Comparison of ENCODE assay signal across 2 cellular contexts in the genomic region with DNA sequence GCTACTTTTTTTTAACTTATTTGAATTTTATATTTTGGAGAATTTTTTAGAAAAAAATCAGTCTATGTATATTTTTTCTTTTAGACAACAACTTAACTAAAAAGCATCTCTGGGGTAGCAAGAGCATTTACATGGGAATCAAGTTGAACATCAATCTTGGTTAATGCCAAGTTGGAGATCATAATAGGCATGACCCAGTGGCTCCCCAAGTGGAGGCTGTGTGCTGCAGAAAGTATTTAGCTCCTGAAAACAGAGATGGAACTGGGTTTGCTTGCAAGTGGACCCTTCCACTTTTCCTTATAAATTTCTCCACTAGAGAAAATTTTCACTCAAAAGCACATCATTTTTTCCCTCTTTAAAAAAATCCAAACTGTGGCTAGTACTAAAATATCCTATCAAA.
TF ChIP-seq lines count a peak whose summit lies in the region.

No MANE protein-coding gene starts in this region.

TF ChIP-seq in SK-N-SH, 30 proteins besides CTCF, POLR2A, EP300 and RAD21 (continued from another document):
- TF ChIP-seq, protein P1, sequence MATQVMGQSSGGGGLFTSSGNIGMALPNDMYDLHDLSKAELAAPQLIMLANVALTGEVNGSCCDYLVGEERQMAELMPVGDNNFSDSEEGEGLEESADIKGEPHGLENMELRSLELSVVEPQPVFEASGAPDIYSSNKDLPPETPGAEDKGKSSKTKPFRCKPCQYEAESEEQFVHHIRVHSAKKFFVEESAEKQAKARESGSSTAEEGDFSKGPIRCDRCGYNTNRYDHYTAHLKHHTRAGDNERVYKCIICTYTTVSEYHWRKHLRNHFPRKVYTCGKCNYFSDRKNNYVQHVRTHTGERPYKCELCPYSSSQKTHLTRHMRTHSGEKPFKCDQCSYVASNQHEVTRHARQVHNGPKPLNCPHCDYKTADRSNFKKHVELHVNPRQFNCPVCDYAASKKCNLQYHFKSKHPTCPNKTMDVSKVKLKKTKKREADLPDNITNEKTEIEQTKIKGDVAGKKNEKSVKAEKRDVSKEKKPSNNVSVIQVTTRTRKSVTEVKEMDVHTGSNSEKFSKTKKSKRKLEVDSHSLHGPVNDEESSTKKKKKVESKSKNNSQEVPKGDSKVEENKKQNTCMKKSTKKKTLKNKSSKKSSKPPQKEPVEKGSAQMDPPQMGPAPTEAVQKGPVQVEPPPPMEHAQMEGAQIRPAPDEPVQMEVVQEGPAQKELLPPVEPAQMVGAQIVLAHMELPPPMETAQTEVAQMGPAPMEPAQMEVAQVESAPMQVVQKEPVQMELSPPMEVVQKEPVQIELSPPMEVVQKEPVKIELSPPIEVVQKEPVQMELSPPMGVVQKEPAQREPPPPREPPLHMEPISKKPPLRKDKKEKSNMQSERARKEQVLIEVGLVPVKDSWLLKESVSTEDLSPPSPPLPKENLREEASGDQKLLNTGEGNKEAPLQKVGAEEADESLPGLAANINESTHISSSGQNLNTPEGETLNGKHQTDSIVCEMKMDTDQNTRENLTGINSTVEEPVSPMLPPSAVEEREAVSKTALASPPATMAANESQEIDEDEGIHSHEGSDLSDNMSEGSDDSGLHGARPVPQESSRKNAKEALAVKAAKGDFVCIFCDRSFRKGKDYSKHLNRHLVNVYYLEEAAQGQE (IDR thresholded peaks at IDR 0.05; ENCODE audit: low read depth, low read length) = no peak
- no peak for TF ChIP-seq RFX5 (IDR thresholded peaks at IDR 0.05; ENCODE audit: low read length)
- no peak for TF ChIP-seq GABPA (IDR thresholded peaks at IDR 0.05; ENCODE audit: low read depth)
- TF ChIP-seq MXI1 (IDR thresholded peaks at IDR 0.05; ENCODE audit: low read depth, low read length) = no peak
- TF ChIP-seq, protein P2, sequence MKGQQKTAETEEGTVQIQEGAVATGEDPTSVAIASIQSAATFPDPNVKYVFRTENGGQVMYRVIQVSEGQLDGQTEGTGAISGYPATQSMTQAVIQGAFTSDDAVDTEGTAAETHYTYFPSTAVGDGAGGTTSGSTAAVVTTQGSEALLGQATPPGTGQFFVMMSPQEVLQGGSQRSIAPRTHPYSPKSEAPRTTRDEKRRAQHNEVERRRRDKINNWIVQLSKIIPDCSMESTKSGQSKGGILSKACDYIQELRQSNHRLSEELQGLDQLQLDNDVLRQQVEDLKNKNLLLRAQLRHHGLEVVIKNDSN (IDR thresholded peaks at IDR 0.05; ENCODE audit: borderline replicate concordance, low read depth) = no peak
- no peak for TF ChIP-seq TEAD4 (IDR thresholded peaks at IDR 0.05; ENCODE audit: borderline replicate concordance, insufficient read depth)
- no peak for TF ChIP-seq SIN3A (IDR thresholded peaks at IDR 0.05; ENCODE audit: borderline replicate concordance, low read depth, low read length)

TF ChIP-seq in SK-N-SH treated with all-trans-retinoic acid at 6 μM for 48 hours, 23 proteins besides CTCF, POLR2A, EP300 and RAD21 (continued from another document):
- TF ChIP-seq ZFP30 (CRISPR knock-in tag; IDR thresholded peaks at IDR 0.05) (no peak), TOX (CRISPR knock-in tag; IDR thresholded peaks at IDR 0.05; ENCODE audit: borderline replicate concordance) (no peak), CSDC2 (CRISPR knock-in tag; IDR thresholded peaks at IDR 0.05) (no peak), ZNF70 (CRISPR knock-in tag; IDR thresholded peaks at IDR 0.05) (no peak), ZFP3 (CRISPR knock-in tag; IDR thresholded peaks at IDR 0.05) (no peak), TCF4 (CRISPR knock-in tag; IDR thresholded peaks at IDR 0.05; ENCODE audit: borderline replicate concordance) (no peak), ISL1 (CRISPR knock-in tag; IDR thresholded peaks at IDR 0.05) (no peak)
- TF ChIP-seq, protein P3, sequence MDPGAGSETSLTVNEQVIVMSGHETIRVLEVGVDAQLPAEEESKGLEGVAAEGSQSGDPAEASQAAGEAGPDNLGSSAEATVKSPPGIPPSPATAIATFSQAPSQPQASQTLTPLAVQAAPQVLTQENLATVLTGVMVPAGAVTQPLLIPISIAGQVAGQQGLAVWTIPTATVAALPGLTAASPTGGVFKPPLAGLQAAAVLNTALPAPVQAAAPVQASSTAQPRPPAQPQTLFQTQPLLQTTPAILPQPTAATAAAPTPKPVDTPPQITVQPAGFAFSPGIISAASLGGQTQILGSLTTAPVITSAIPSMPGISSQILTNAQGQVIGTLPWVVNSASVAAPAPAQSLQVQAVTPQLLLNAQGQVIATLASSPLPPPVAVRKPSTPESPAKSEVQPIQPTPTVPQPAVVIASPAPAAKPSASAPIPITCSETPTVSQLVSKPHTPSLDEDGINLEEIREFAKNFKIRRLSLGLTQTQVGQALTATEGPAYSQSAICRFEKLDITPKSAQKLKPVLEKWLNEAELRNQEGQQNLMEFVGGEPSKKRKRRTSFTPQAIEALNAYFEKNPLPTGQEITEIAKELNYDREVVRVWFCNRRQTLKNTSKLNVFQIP (CRISPR knock-in tag; IDR thresholded peaks at IDR 0.05; ENCODE audit: borderline replicate concordance, low read depth) = no peak
